In genomic region chr13:33263976-33264619, GRCh38 we compare ENCODE assay signal across 17 cellular contexts. TPM values are rescaled to one million over a fixed set of nuclear protein-coding genes. Genes with fewer than 3 reads are reported as not detected.
DNase-seq lines count a peak whose midpoint lies in the region; ATAC-seq and TF ChIP-seq lines count a peak whose summit lies in the region.
"Had no signal": no experiment of that assay in that cellular context is flagged by ENCODE, and none has a peak within 500 bp of the region (broad histone marks: within the 10 kb centered on the region; RNA-seq: fewer than 3 reads in every experiment).

No MANE protein-coding gene starts in this region.

- H3K4me1 Mint-ChIP-seq in effector memory CD8-positive, alpha-beta T cell (ENCODE audit: low read depth in 2 of 2) = no peaks in the 10 kb centered on the region
- H3K4me1 Mint-ChIP-seq: activated naive CD4-positive, alpha-beta T cell treated with anti-CD3 and anti-CD28 coated beads, Interleukin-2, amount 50 U/mL, for 24 hours had no signal

- H3K9me3 Mint-ChIP-seq in effector memory CD8-positive, alpha-beta T cell = no peaks in the 10 kb centered on the region
- H3K9me3 Mint-ChIP-seq: activated naive CD4-positive, alpha-beta T cell treated with anti-CD3 and anti-CD28 coated beads, Interleukin-2, amount 50 U/mL, for 24 hours had no signal

- peak in 1 of 2 donors; percentile 54 for TF ChIP-seq EP300 in tibial nerve (IDR thresholded peaks at IDR 0.05)

- H3K4me3 Mint-ChIP-seq in effector memory CD8-positive, alpha-beta T cell = no peak overlapping the region
- H3K4me3 Mint-ChIP-seq: activated naive CD4-positive, alpha-beta T cell treated with anti-CD3 and anti-CD28 coated beads, Interleukin-2, amount 50 U/mL, for 24 hours had no signal

- no peak for ATAC-seq in effector memory CD8-positive, alpha-beta T cell (replicated peaks)
- no peak for ATAC-seq in GM21528 (IDR thresholded peaks at IDR 0.05; ENCODE audit: low FRiP score, unreplicated experiment)
- ATAC-seq: activated CD4-positive, CD25-positive, alpha-beta regulatory T cell treated with anti-CD3 and anti-CD28 coated beads, Interleukin-2, amount 50 U/mL, for 24 hours; GM12878 had no signal

- H3K27me3 ChIP-seq in fibroblast of lung (ENCODE audit: control insufficient read depth, insufficient read depth, low read length) (no peaks in the 10 kb centered on the region), tibial nerve (no peaks in the 10 kb centered on the region)

- H3K79me2 ChIP-seq in fibroblast of lung (ENCODE audit: control insufficient read depth, insufficient read depth, low read length) = peaks cover 97% of the 10 kb centered on the region

- DNase-seq in RPMI7951 (ENCODE audit: low read depth) (peak; percentile 80), fibroblast of lung (ENCODE audit: low read depth in 2 of 2) (no peak), myocyte (ENCODE audit: low read depth) (peak; percentile 87), tibial nerve (ENCODE audit: low spot score in 2 of 2) (no peak), RWPE1 (ENCODE audit: low spot score) (no peak)
- no peak for DNase-seq in effector memory CD8-positive, alpha-beta T cell
- DNase-seq: activated T-cell treated with anti-CD3 and anti-CD28 coated beads for 4 hours; mesenchymal stem cell; NCI-H1436; NCI-H510A; occipital lobe; stimulated activated CD4-positive, alpha-beta T cell treated with anti-CD3 and anti-CD28 coated beads, Interleukin-15, amount 100 ng/mL, for 24 hours; T-helper 1 cell had no signal

- H2AFZ ChIP-seq in fibroblast of lung (ENCODE audit: low read length) = no peak overlapping the region

- 49 to 60% methylated on average over 5 of the region's 5 CpGs for WGBS in tibial nerve, 2 donors

- H3K36me3 Mint-ChIP-seq in effector memory CD8-positive, alpha-beta T cell (ENCODE audit: insufficient read depth) = no peaks in the 10 kb centered on the region
- H3K36me3 Mint-ChIP-seq: activated naive CD4-positive, alpha-beta T cell treated with anti-CD3 and anti-CD28 coated beads, Interleukin-2, amount 50 U/mL, for 24 hours had no signal

- H3K27me3 Mint-ChIP-seq in effector memory CD8-positive, alpha-beta T cell = peaks cover 32 to 39% of the 10 kb centered on the region in 2 donors
- H3K27me3 Mint-ChIP-seq: activated naive CD4-positive, alpha-beta T cell treated with anti-CD3 and anti-CD28 coated beads, Interleukin-2, amount 50 U/mL, for 24 hours had no signal

- CTCF ChIA-PET in RWPE1 (lab: Yijun Ruan, JAX) = interaction anchor here (0.7 kb wide), 1 partner anchor 14 kb away, joined by 3 read pairs; no protein-coding TSS in a partner anchor

- H3K9me3 ChIP-seq in fibroblast of lung (ENCODE audit: control insufficient read depth, insufficient read depth, low read depth, low read length) (no peaks in the 10 kb centered on the region), tibial nerve (no peaks in the 10 kb centered on the region)

- TF ChIP-seq CTCF in fibroblast of lung (conservative IDR thresholded peaks at IDR 0.05 in 1 of 2, IDR thresholded peaks at IDR 0.05 in 1 of 2; ENCODE audit: low read depth in 1 of 2, low read length in 2 of 2) (no peak), tibial nerve (IDR thresholded peaks at IDR 0.05) (no peak), RWPE1 (conservative IDR thresholded peaks at IDR 0.05; ENCODE audit: low read depth) (no peak)

- H3K4me2 ChIP-seq in fibroblast of lung (ENCODE audit: extremely low read depth, insufficient read depth, low read length) = no peak overlapping the region

- H3K9ac ChIP-seq in fibroblast of lung (ENCODE audit: insufficient read depth, low read length) = no peak overlapping the region

- POLR2A ChIA-PET in RWPE1 (lab: Yijun Ruan, JAX; ENCODE audit: low non-redundant PET) = no interaction called here

- H4K20me1 ChIP-seq in fibroblast of lung (ENCODE audit: control insufficient read depth, extremely low read depth, insufficient read depth, low read length) = no peaks in the 10 kb centered on the region

- H3K27ac ChIP-seq in fibroblast of lung (ENCODE audit: insufficient read depth, low read length) (peak overlapping the region; percentile 56), tibial nerve (peak overlapping the region; percentile 58 to 97 (median 78)), RWPE1 (no peak overlapping the region)

- H3K36me3 ChIP-seq in fibroblast of lung (ENCODE audit: control insufficient read depth, insufficient read depth, low read length) (no peaks in the 10 kb centered on the region), tibial nerve (no peaks in the 10 kb centered on the region)

- H3K4me1 ChIP-seq in fibroblast of lung (ENCODE audit: control insufficient read depth, extremely low read depth, insufficient read depth, low read length) (peaks cover 37% of the 10 kb centered on the region), tibial nerve (peaks cover 0 to 99% (median 52%) of the 10 kb centered on the region in 4 donors)

- no peak overlapping the region for H3K4me3 ChIP-seq in fibroblast of lung (replicated peaks in 1 of 4; ENCODE audit: control extremely low read depth in 1 of 4, insufficient read depth in 1 of 4, low read depth in 3 of 4, low read length in 4 of 4)
- H3K4me3 ChIP-seq in tibial nerve = peak overlapping the region in 1 of 4 donors; percentile 13
- H3K4me3 ChIP-seq: GM12878 had no signal

- H3K27ac Mint-ChIP-seq in effector memory CD8-positive, alpha-beta T cell = no peak overlapping the region
- H3K27ac Mint-ChIP-seq: activated naive CD4-positive, alpha-beta T cell treated with anti-CD3 and anti-CD28 coated beads, Interleukin-2, amount 50 U/mL, for 24 hours had no signal

- TF ChIP-seq POLR2A in tibial nerve (IDR thresholded peaks at IDR 0.05) = no peak

RNA-seq across cellular contexts. Expression of gene STARD13, which starts 21.5 kb away (rescaled TPM):
- total RNA-seq in RPMI7951 (2014; rRNA removed; shearing (Covaris generic)) = 8.3 and 10.6 TPM in 2 replicates
- 16.2 and 44.6 TPM in 2 replicates for total RNA-seq in fibroblast of lung
- polyA plus RNA-seq in fibroblast of lung = 22.0 and 25.2 TPM in 2 replicates
- 19.6 and 23.0 TPM in 2 replicates for polyA plus RNA-seq in fibroblast of lung (2012)
- 38.8 and 44.0 TPM in 2 replicates for polyA minus RNA-seq in fibroblast of lung (ENCODE audit: low replicate concordance)
- total RNA-seq in myocyte = 28.6 and 41.7 TPM in 2 replicates
- 27.1 TPM for polyA plus RNA-seq in myocyte (2012)
- 100 to 1,000 TPM in 1 of 4 donors, 10 to 100 TPM in 3; 52.7 to 125 (median 80.0) TPM for total RNA-seq in tibial nerve

Comparison
In these comparisons a context has a peak if more than half of its experiments do, and no peak if none do; other contexts are left out.
1. DNase-seq: peak in RPMI7951 (single experiment) and myocyte (single experiment); none in fibroblast of lung (0 of 2), tibial nerve (0 of 2), effector memory CD8-positive, alpha-beta T cell (0 of 3) and RWPE1 (single experiment).